Comparison of ENCODE assay signal across 1 cellular context in genomic region chr15:101453123-101454120, GRCh38.
TF ChIP-seq lines count a peak whose summit lies in the region.

No MANE protein-coding gene starts in this region.

TF ChIP-seq in HepG2, 621 proteins besides CTCF, POLR2A, EP300 and RAD21 (continued from another document and continues in another):
- TF ChIP-seq ZBED4 (CRISPR knock-in tag; IDR thresholded peaks at IDR 0.05; ENCODE audit: borderline replicate concordance) (no peak), ZNF224 (CRISPR knock-in tag; IDR thresholded peaks at IDR 0.05) (peak; percentile 38; the same call in 1 of the 2 replicates), PTBP1 (IDR thresholded peaks at IDR 0.05; ENCODE audit: low read depth, low read length, poor library complexity, severe bottlenecking) (no peak), TOPORS (CRISPR knock-in tag; IDR thresholded peaks at IDR 0.05) (no peak), U2AF2 (IDR thresholded peaks at IDR 0.05; ENCODE audit: low read depth, low read length) (no peak), ZSCAN20 (CRISPR knock-in tag; IDR thresholded peaks at IDR 0.05; ENCODE audit: borderline replicate concordance) (no peak), ZGPAT (CRISPR knock-in tag; IDR thresholded peaks at IDR 0.05) (peak; percentile 20; the same call in 1 of the 2 replicates), PHF20 (CRISPR knock-in tag; IDR thresholded peaks at IDR 0.05) (no peak), DPF2 (CRISPR knock-in tag; IDR thresholded peaks at IDR 0.05; ENCODE audit: borderline replicate concordance, low read depth) (no peak; the same call in 1 of the 2 replicates), ZNF383 (CRISPR knock-in tag; IDR thresholded peaks at IDR 0.05; ENCODE audit: borderline replicate concordance) (no peak), ZKSCAN8 (CRISPR knock-in tag; IDR thresholded peaks at IDR 0.05; ENCODE audit: borderline replicate concordance) (0 out of 2 replicates have a peak, but pooled peaks have one; percentile 17), ZBTB20 (CRISPR knock-in tag; IDR thresholded peaks at IDR 0.05; ENCODE audit: borderline replicate concordance, low read depth) (no peak), KMT2B (CRISPR knock-in tag; IDR thresholded peaks at IDR 0.05) (no peak), CAMTA2 (CRISPR knock-in tag; IDR thresholded peaks at IDR 0.05; ENCODE audit: borderline replicate concordance) (no peak), ZNF7 (CRISPR knock-in tag; IDR thresholded peaks at IDR 0.05) (no peak), ZNF350 (CRISPR knock-in tag; IDR thresholded peaks at IDR 0.05; ENCODE audit: borderline replicate concordance, low read depth) (no peak), MIER2 (CRISPR knock-in tag; IDR thresholded peaks at IDR 0.05) (no peak), ZNF720 (CRISPR knock-in tag; IDR thresholded peaks at IDR 0.05) (no peak), ZNF644 (CRISPR knock-in tag; IDR thresholded peaks at IDR 0.05; ENCODE audit: low read depth) (0 out of 2 replicates have a peak, but pooled peaks have one; percentile 24), TP53 (CRISPR knock-in tag; conservative IDR thresholded peaks at IDR 0.05) (no peak), ZFP37 (CRISPR knock-in tag; IDR thresholded peaks at IDR 0.05; ENCODE audit: borderline replicate concordance) (no peak), MBD4 (IDR thresholded peaks at IDR 0.05; ENCODE audit: borderline replicate concordance, low read length) (no peak), ZNF512 (CRISPR knock-in tag; IDR thresholded peaks at IDR 0.05) (no peak), MZF1 (CRISPR knock-in tag; IDR thresholded peaks at IDR 0.05; ENCODE audit: borderline replicate concordance) (no peak), HIC2 (CRISPR knock-in tag; IDR thresholded peaks at IDR 0.05; ENCODE audit: low read depth) (peak; percentile 62), IRX3 (CRISPR knock-in tag; IDR thresholded peaks at IDR 0.05; ENCODE audit: borderline replicate concordance, low read depth) (no peak), DZIP1 (CRISPR knock-in tag; IDR thresholded peaks at IDR 0.05) (no peak), TSC22D2 (CRISPR knock-in tag; IDR thresholded peaks at IDR 0.05; ENCODE audit: borderline replicate concordance) (no peak; the same call in 1 of the 2 replicates), ZNF83 (CRISPR knock-in tag; IDR thresholded peaks at IDR 0.05; ENCODE audit: borderline replicate concordance) (no peak), ASH2L (IDR thresholded peaks at IDR 0.05; ENCODE audit: insufficient read length, low read depth, low read length) (peak; percentile 40), U2AF1 (optimal IDR thresholded peaks at IDR 0.05; ENCODE audit: low read depth, low read length) (no peak), CCDC6 (CRISPR knock-in tag; IDR thresholded peaks at IDR 0.05) (0 out of 2 replicates have a peak, but pooled peaks have one; percentile 47), ISL2 (CRISPR knock-in tag; IDR thresholded peaks at IDR 0.05) (no peak; the same call in 1 of the 2 replicates), MYC (CRISPR knock-in tag; IDR thresholded peaks at IDR 0.05; ENCODE audit: borderline replicate concordance) (peak; percentile 37; the same call in 1 of the 2 replicates), SP2 (CRISPR knock-in tag; IDR thresholded peaks at IDR 0.05) (no peak), ZNF121 (CRISPR knock-in tag; IDR thresholded peaks at IDR 0.05) (no peak), TERF1 (CRISPR knock-in tag; IDR thresholded peaks at IDR 0.05) (no peak), ZNF142 (CRISPR knock-in tag; IDR thresholded peaks at IDR 0.05) (no peak), TEAD2 (CRISPR knock-in tag; IDR thresholded peaks at IDR 0.05) (no peak), ETV5 (CRISPR knock-in tag; IDR thresholded peaks at IDR 0.05; ENCODE audit: borderline replicate concordance) (no peak), ZNF563 (CRISPR knock-in tag; IDR thresholded peaks at IDR 0.05) (no peak), NFRKB (IDR thresholded peaks at IDR 0.05) (no peak), MNT (IDR thresholded peaks at IDR 0.05) (no peak), TBX2 (CRISPR knock-in tag; IDR thresholded peaks at IDR 0.05; ENCODE audit: borderline replicate concordance) (peak; percentile 11; the same call in 1 of the 2 replicates)
